Comparison of ENCODE assay signal across 8 cellular contexts in the genomic region with DNA sequence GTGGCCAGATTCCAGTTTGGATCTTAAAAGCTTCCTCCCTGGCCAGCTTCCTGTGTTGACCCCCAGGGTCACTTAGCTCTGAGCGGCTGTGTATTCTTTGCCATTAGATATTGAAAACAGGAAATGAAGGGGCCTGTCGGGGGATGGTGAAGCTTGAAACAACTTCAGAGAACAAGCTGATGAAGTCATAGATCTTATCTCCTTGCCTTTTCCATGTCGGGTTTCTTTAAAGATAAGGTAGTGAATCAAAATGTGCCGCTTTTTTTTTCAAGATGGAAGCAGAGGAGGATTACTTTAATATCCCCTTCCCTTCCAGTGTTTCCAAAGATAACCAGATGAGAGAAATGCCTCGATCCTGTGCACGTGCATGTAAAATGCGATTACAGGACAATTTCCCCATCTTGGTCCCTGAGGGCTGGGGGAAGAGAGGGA.
DNase-seq lines count a peak whose midpoint lies in the region; TF ChIP-seq lines count a peak whose summit lies in the region.

No MANE protein-coding gene starts in this region.

- H3K4me3 ChIP-seq in Caco-2 (ENCODE audit: low read depth, low read length) = no peak overlapping the region
- H3K4me3 ChIP-seq in astrocyte of the cerebellum (ENCODE audit: low read depth, low read length) = no peak overlapping the region
- H3K4me3 ChIP-seq in H7 (ENCODE audit: insufficient read depth, low read depth, low read length) = no peak overlapping the region

- H3K9me3 Mint-ChIP-seq in Caco-2 (ENCODE audit: unreplicated experiment) (no peaks in the 10 kb centered on the region), nephron progenitor cell (peaks cover 35% of the 10 kb centered on the region)
- H3K9me3 Mint-ChIP-seq in T-helper 1 cell treated with Interleukin-12 subunit alpha and Interleukin-12 subunit beta and Interleukin-4 antibody, amounts not matched to agents 30 μg/mL and 1 μg/mL, for 36 hours = peaks cover 3% of the 10 kb centered on the region

- CTCF ChIA-PET in Caco-2 (lab: Charles Lee) = no interaction called here

- H3K27me3 Mint-ChIP-seq in Caco-2 (ENCODE audit: insufficient read depth, unreplicated experiment) (no peaks in the 10 kb centered on the region), nephron progenitor cell (ENCODE audit: low read depth, poor library complexity) (peaks cover 19% of the 10 kb centered on the region)
- H3K27me3 Mint-ChIP-seq in T-helper 1 cell treated with Interleukin-12 subunit alpha and Interleukin-12 subunit beta and Interleukin-4 antibody, amounts not matched to agents 30 μg/mL and 1 μg/mL, for 36 hours (ENCODE audit: low read depth) = no peaks in the 10 kb centered on the region

- no TSS peak for BruUV-seq in Caco-2 (replicated peaks; lab: Mats Ljungman, UMichigan)

- DNase-seq in Caco-2 = peak; percentile 6 to 37
- DNase-seq in astrocyte of the cerebellum (ENCODE audit: low read depth) = peak; percentile 1
- peak; percentile 6 for DNase-seq in nephron progenitor cell
- no peak for DNase-seq in H7
- no peak for DNase-seq in midbrain (lab: John Stamatoyannopoulos, UW)
- no peak for DNase-seq in GF-D8 (lab: John Stamatoyannopoulos, UW)
- DNase-seq in ecto neural progenitor cell (ENCODE audit: low spot score) = no peak

- TF ChIP-seq CTCF in Caco-2 (IDR thresholded peaks at IDR 0.05; ENCODE audit: insufficient read depth in 1 of 2, low read depth in 1 of 2, low read length in 1 of 2, severe bottlenecking in 1 of 2, unreplicated experiment in 1 of 2) = no peak
- no peak for TF ChIP-seq CTCF in astrocyte of the cerebellum (IDR thresholded peaks at IDR 0.05; ENCODE audit: low read depth, low read length, missing control alignments)
- TF ChIP-seq CTCF in nephron progenitor cell (IDR thresholded peaks at IDR 0.05) = no peak

- H3K4me1 Mint-ChIP-seq in Caco-2 (ENCODE audit: low read depth, unreplicated experiment) (peaks cover 16% of the 10 kb centered on the region), nephron progenitor cell (peaks cover 61% of the 10 kb centered on the region)
- peaks cover 35% of the 10 kb centered on the region for H3K4me1 Mint-ChIP-seq in T-helper 1 cell treated with Interleukin-12 subunit alpha and Interleukin-12 subunit beta and Interleukin-4 antibody, amounts not matched to agents 30 μg/mL and 1 μg/mL, for 36 hours (ENCODE audit: low read depth)

- intact Hi-C loops in Caco-2 (cut with micrococcal nuclease; ENCODE audit: unreplicated experiment) = no loop called here

- H3K4me3 Mint-ChIP-seq in Caco-2 (ENCODE audit: unreplicated experiment) (no peak overlapping the region), nephron progenitor cell (peak overlapping the region; percentile 65)
- H3K4me3 Mint-ChIP-seq in T-helper 1 cell treated with Interleukin-12 subunit alpha and Interleukin-12 subunit beta and Interleukin-4 antibody, amounts not matched to agents 30 μg/mL and 1 μg/mL, for 36 hours = peak overlapping the region; percentile 67

- no peaks in the 10 kb centered on the region for H3K36me3 Mint-ChIP-seq in Caco-2 (ENCODE audit: insufficient read depth, unreplicated experiment)
- H3K36me3 Mint-ChIP-seq in T-helper 1 cell treated with Interleukin-12 subunit alpha and Interleukin-12 subunit beta and Interleukin-4 antibody, amounts not matched to agents 30 μg/mL and 1 μg/mL, for 36 hours (ENCODE audit: low read depth) = peaks cover 12% of the 10 kb centered on the region
- no peaks in the 10 kb centered on the region for H3K36me3 Mint-ChIP-seq in nephron progenitor cell (ENCODE audit: low read depth)

- peak overlapping the region; percentile 59 for H3K27ac Mint-ChIP-seq in Caco-2 (ENCODE audit: unreplicated experiment)
- H3K27ac Mint-ChIP-seq in T-helper 1 cell treated with Interleukin-12 subunit alpha and Interleukin-12 subunit beta and Interleukin-4 antibody, amounts not matched to agents 30 μg/mL and 1 μg/mL, for 36 hours = peak overlapping the region; percentile 94
- peak overlapping the region; percentile 95 for H3K27ac Mint-ChIP-seq in nephron progenitor cell

- no peaks in the 10 kb centered on the region for H3K27me3 ChIP-seq in Caco-2 (replicated peaks; ENCODE audit: control insufficient read depth, insufficient read depth, low read length)
- no peaks in the 10 kb centered on the region for H3K27me3 ChIP-seq in H7 (ENCODE audit: control insufficient read depth, insufficient read depth, low read length)

- no peaks in the 10 kb centered on the region for H3K9me3 ChIP-seq in Caco-2

- POLR2A ChIA-PET in Caco-2 (lab: Charles Lee) = no interaction called here

- no peaks in the 10 kb centered on the region for H3K4me1 ChIP-seq in Caco-2

- in situ Hi-C loops in astrocyte of the cerebellum (cut with HindIII; ENCODE audit: low sequenced_read_pairs) = no loop called here

- no peaks in the 10 kb centered on the region for H3K36me3 ChIP-seq in Caco-2 (ENCODE audit: control insufficient read depth, insufficient read depth, low read length)
- no peaks in the 10 kb centered on the region for H3K36me3 ChIP-seq in H7 (replicated peaks; ENCODE audit: control insufficient read depth, insufficient read depth, low read length)

Comparison
In these comparisons a context has a peak if more than half of its experiments do, and no peak if none do; other contexts are left out.
1. DNase-seq: peak in Caco-2 (2 of 2), astrocyte of the cerebellum (single experiment) and nephron progenitor cell (single experiment); none in H7 (single experiment), midbrain (single experiment), GF-D8 (single experiment) and ecto neural progenitor cell (single experiment).
2. Peak in every context shown above with its lines, with median percentiles within 50 percentile points of each other: H3K27ac Mint-ChIP-seq.